ENCODE assay signal across 15 cellular contexts in the genomic region with DNA sequence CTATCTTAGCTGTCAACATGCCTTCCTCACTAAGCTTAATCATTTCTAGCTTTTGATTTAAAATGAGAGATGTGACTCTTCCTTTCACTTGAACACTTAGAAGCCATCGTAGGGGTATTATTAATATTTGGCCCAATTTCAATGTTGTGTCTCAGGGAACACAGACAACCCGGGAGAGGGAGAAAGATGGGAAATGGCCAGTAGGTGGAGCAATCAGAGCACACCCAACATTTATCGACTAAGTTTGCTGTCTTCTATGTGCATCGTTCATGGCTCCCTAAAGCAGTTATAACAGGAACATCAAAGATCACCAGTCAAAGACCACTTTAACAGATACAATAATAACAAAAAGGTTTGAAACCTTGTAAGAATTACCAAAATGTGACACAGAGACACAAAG.
DNase-seq lines count a peak whose midpoint lies in the region; ATAC-seq and TF ChIP-seq lines count a peak whose summit lies in the region.
"Had no signal": no experiment of that assay in that cellular context is flagged by ENCODE, and none has a peak within 500 bp of the region (broad histone marks: within the 10 kb centered on the region; RNA-seq: fewer than 3 reads in every experiment).

No MANE protein-coding gene starts in this region.

- peak; percentile 41 for ATAC-seq in upper lobe of right lung
- no peak for ATAC-seq in HG03097 (IDR thresholded peaks at IDR 0.05; ENCODE audit: low FRiP score, unreplicated experiment)
- ATAC-seq: gastrocnemius medialis had no signal

- TF ChIP-seq POLR2A in breast epithelium (IDR thresholded peaks at IDR 0.05) (no peak), esophagus muscularis mucosa (IDR thresholded peaks at IDR 0.05; ENCODE audit: low read depth) (no peak)

- H3K36me3 ChIP-seq in breast epithelium (no peaks in the 10 kb centered on the region), esophagus muscularis mucosa (peaks cover 0 to 10% (median 0%) of the 10 kb centered on the region in 4 donors), upper lobe of right lung (no peaks in the 10 kb centered on the region)
- H3K36me3 ChIP-seq: gastrocnemius medialis, sigmoid colon, vagina had no signal

- POLR2A ChIA-PET in MCF 10A (lab: Yijun Ruan, JAX) = interaction anchor here (0.9 to 1.2 kb wide), 2 partner anchors 9 to 17 kb away, joined by 3 read pairs; no protein-coding TSS in a partner anchor

- H3K9me3 ChIP-seq in breast epithelium = no peaks in the 10 kb centered on the region
- no peaks in the 10 kb centered on the region for H3K9me3 ChIP-seq in esophagus muscularis mucosa
- H3K9me3 ChIP-seq in upper lobe of right lung = no peaks in the 10 kb centered on the region
- H3K9me3 ChIP-seq: gastrocnemius medialis, sigmoid colon, vagina had no signal

- DNase-seq in MCF 10A (ENCODE audit: unreplicated experiment) = no peak
- no peak for DNase-seq in breast epithelium (ENCODE audit: low spot score in 2 of 2)
- DNase-seq in NCI-H748 treated with DMSO at 0.1 percent for 48 hours (lab: John Stamatoyannopoulos, UW) = peak; percentile 17
- no peak for DNase-seq in esophagus muscularis mucosa (ENCODE audit: extremely low spot score)
- no peak for DNase-seq in upper lobe of right lung
- no peak for DNase-seq in stimulated activated naive CD4-positive, alpha-beta T cell treated with Interleukin-2 at 50 U/mL for 16 hours (lab: John Stamatoyannopoulos, UW)
- no peak for DNase-seq in NCI-H1092 treated with DMSO at 0.1 percent for 48 hours (lab: John Stamatoyannopoulos, UW)
- DNase-seq: gastrocnemius medialis, NCI-H146, sigmoid colon had no signal

- H3K4me3 Mint-ChIP-seq in MCF 10A (ENCODE audit: unreplicated experiment) = no peak overlapping the region
- H3K4me3 Mint-ChIP-seq: activated T-helper 1 cell treated with anti-CD3 and anti-CD28 coated beads, Interleukin-12 subunit alpha, Interleukin-12 subunit beta, Interleukin-2, Interleukin-4 antibody, amounts not matched to agents 30 ng/mL and 10 ng/mL and 1 ng/mL, durations not matched to agents 14 hours and 24 hours and 36 hours; B cell; central memory CD8-positive, alpha-beta T cell had no signal

- H3K9me3 Mint-ChIP-seq in MCF 10A (ENCODE audit: unreplicated experiment) = no peaks in the 10 kb centered on the region
- H3K9me3 Mint-ChIP-seq: activated T-helper 1 cell treated with anti-CD3 and anti-CD28 coated beads, Interleukin-12 subunit alpha, Interleukin-12 subunit beta, Interleukin-2, Interleukin-4 antibody, amounts not matched to agents 30 ng/mL and 10 ng/mL and 1 ng/mL, durations not matched to agents 14 hours and 24 hours and 36 hours; central memory CD8-positive, alpha-beta T cell had no signal

- TF ChIP-seq CTCF in MCF 10A (IDR thresholded peaks at IDR 0.05; ENCODE audit: unreplicated experiment) (peak; percentile 15), breast epithelium (IDR thresholded peaks at IDR 0.05) (no peak), esophagus muscularis mucosa (IDR thresholded peaks at IDR 0.05) (peak in 2 of 3 experiments; percentile 10 to 16), upper lobe of right lung (IDR thresholded peaks at IDR 0.05) (peak; percentile 43)

- H3K4me1 Mint-ChIP-seq in MCF 10A (ENCODE audit: insufficient read depth, unreplicated experiment) = peaks cover 5% of the 10 kb centered on the region
- H3K4me1 Mint-ChIP-seq: B cell; central memory CD8-positive, alpha-beta T cell had no signal

- BruUV-seq in MCF 10A (replicated peaks; lab: Mats Ljungman, UMichigan) = no TSS peak

- no peaks in the 10 kb centered on the region for H3K27me3 ChIP-seq in breast epithelium
- no peaks in the 10 kb centered on the region for H3K27me3 ChIP-seq in esophagus muscularis mucosa
- no peaks in the 10 kb centered on the region for H3K27me3 ChIP-seq in upper lobe of right lung
- H3K27me3 ChIP-seq: gastrocnemius medialis, sigmoid colon, vagina had no signal

- H3K36me3 Mint-ChIP-seq in MCF 10A (ENCODE audit: insufficient read depth, unreplicated experiment) = peaks cover 32% of the 10 kb centered on the region

- intact Hi-C loops in MCF 10A (cut with micrococcal nuclease) = no loop called here
- intact Hi-C loops in breast epithelium (cut with DNase I; ENCODE audit: low total_unique reads) = no loop called here
- intact Hi-C loops in esophagus muscularis mucosa (cut with DNase I) = no loop called here
- intact Hi-C loops in upper lobe of right lung (cut with DNase I) = no loop called here

- H3K4me1 ChIP-seq in breast epithelium (no peaks in the 10 kb centered on the region), esophagus muscularis mucosa (no peaks in the 10 kb centered on the region), upper lobe of right lung (no peaks in the 10 kb centered on the region)
- H3K4me1 ChIP-seq: gastrocnemius medialis, sigmoid colon, vagina had no signal

- TF ChIP-seq EP300 in esophagus muscularis mucosa (IDR thresholded peaks at IDR 0.05) = no peak

- no peak overlapping the region for H3K27ac Mint-ChIP-seq in MCF 10A (ENCODE audit: low read depth, unreplicated experiment)
- H3K27ac Mint-ChIP-seq: activated T-helper 1 cell treated with anti-CD3 and anti-CD28 coated beads, Interleukin-12 subunit alpha, Interleukin-12 subunit beta, Interleukin-2, Interleukin-4 antibody, amounts not matched to agents 30 ng/mL and 10 ng/mL and 1 ng/mL, durations not matched to agents 14 hours and 24 hours and 36 hours; B cell had no signal

- WGBS in esophagus muscularis mucosa = 81% methylated on average over 4 of the region's 4 CpGs

- H3K4me3 ChIP-seq in breast epithelium = no peak overlapping the region
- no peak overlapping the region for H3K4me3 ChIP-seq in esophagus muscularis mucosa
- no peak overlapping the region for H3K4me3 ChIP-seq in upper lobe of right lung
- H3K4me3 ChIP-seq: gastrocnemius medialis, sigmoid colon, vagina had no signal

- H3K27ac ChIP-seq in breast epithelium (no peak overlapping the region), esophagus muscularis mucosa (replicated peaks in 1 of 4) (no peak overlapping the region), upper lobe of right lung (no peak overlapping the region)
- H3K27ac ChIP-seq: gastrocnemius medialis, sigmoid colon, vagina had no signal

- CTCF ChIA-PET in MCF 10A (lab: Yijun Ruan, JAX) = interaction anchor here (0.6 to 1.2 kb wide), 5 partner anchors 8 to 157 kb away, joined by 3 to 4 read pairs (median 3); no protein-coding TSS in a partner anchor

- no peaks in the 10 kb centered on the region for H3K27me3 Mint-ChIP-seq in MCF 10A (ENCODE audit: insufficient read depth, unreplicated experiment)
- H3K27me3 Mint-ChIP-seq: B cell; central memory CD8-positive, alpha-beta T cell had no signal

Comparison
In these comparisons a context has a peak if more than half of its experiments do, and no peak if none do; other contexts are left out.
1. CTCF ChIP-seq: peak in MCF 10A (single experiment), esophagus muscularis mucosa (2 of 3) and upper lobe of right lung (single experiment); none in breast epithelium (0 of 3).